Comparison of ENCODE assay signal across 2 cellular contexts in the genomic region with DNA sequence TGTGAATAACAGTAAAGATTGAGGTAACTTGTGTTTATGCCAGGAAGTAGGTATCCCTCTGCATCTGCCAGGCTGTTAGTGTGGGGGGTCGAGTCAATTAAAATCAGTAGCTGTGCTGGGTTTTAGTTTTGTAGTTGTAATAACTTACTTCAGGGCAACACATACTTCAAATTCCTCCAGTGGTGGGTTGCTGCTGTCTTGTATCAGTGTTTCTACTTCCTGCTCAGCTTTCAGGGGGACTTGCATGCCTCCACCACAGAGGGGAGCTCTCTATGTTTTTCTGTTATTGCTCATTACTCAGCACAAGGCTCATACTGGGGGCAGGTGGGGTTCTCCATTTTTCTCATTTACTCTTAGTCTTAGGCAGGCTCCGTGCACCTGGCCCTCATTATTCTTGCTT.
TF ChIP-seq lines count a peak whose summit lies in the region.

No MANE protein-coding gene starts in this region.

TF ChIP-seq in GM23338, 12 proteins besides CTCF, POLR2A, EP300 and RAD21 (continues in another document):
- TF ChIP-seq, protein P1, sequence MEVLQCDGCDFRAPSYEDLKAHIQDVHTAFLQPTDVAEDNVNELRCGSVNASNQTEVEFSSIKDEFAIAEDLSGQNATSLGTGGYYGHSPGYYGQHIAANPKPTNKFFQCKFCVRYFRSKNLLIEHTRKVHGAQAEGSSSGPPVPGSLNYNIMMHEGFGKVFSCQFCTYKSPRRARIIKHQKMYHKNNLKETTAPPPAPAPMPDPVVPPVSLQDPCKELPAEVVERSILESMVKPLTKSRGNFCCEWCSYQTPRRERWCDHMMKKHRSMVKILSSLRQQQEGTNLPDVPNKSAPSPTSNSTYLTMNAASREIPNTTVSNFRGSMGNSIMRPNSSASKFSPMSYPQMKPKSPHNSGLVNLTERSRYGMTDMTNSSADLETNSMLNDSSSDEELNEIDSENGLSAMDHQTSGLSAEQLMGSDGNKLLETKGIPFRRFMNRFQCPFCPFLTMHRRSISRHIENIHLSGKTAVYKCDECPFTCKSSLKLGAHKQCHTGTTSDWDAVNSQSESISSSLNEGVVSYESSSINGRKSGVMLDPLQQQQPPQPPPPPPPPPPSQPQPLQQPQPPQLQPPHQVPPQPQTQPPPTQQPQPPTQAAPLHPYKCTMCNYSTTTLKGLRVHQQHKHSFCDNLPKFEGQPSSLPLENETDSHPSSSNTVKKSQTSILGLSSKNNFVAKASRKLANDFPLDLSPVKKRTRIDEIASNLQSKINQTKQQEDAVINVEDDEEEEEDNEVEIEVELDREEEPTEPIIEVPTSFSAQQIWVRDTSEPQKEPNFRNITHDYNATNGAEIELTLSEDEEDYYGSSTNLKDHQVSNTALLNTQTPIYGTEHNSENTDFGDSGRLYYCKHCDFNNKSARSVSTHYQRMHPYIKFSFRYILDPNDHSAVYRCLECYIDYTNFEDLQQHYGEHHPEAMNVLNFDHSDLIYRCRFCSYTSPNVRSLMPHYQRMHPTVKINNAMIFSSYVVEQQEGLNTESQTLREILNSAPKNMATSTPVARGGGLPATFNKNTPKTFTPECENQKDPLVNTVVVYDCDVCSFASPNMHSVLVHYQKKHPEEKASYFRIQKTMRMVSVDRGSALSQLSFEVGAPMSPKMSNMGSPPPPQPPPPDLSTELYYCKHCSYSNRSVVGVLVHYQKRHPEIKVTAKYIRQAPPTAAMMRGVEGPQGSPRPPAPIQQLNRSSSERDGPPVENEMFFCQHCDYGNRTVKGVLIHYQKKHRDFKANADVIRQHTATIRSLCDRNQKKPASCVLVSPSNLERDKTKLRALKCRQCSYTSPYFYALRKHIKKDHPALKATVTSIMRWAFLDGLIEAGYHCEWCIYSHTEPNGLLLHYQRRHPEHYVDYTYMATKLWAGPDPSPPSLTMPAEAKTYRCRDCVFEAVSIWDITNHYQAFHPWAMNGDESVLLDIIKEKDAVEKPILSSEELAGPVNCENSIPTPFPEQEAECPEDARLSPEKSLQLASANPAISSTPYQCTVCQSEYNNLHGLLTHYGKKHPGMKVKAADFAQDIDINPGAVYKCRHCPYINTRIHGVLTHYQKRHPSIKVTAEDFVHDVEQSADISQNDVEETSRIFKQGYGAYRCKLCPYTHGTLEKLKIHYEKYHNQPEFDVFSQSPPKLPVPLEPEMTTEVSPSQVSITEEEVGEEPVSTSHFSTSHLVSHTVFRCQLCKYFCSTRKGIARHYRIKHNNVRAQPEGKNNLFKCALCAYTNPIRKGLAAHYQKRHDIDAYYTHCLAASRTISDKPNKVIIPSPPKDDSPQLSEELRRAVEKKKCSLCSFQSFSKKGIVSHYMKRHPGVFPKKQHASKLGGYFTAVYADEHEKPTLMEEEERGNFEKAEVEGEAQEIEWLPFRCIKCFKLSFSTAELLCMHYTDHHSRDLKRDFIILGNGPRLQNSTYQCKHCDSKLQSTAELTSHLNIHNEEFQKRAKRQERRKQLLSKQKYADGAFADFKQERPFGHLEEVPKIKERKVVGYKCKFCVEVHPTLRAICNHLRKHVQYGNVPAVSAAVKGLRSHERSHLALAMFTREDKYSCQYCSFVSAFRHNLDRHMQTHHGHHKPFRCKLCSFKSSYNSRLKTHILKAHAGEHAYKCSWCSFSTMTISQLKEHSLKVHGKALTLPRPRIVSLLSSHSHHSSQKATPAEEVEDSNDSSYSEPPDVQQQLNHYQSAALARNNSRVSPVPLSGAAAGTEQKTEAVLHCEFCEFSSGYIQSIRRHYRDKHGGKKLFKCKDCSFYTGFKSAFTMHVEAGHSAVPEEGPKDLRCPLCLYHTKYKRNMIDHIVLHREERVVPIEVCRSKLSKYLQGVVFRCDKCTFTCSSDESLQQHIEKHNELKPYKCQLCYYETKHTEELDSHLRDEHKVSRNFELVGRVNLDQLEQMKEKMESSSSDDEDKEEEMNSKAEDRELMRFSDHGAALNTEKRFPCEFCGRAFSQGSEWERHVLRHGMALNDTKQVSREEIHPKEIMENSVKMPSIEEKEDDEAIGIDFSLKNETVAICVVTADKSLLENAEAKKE (CRISPR knock-in tag; IDR thresholded peaks at IDR 0.05) = no peak
- TF ChIP-seq STAT1 (IDR thresholded peaks at IDR 0.05; ENCODE audit: unreplicated experiment) (no peak), JUNB (IDR thresholded peaks at IDR 0.05; ENCODE audit: unreplicated experiment) (no peak), CREB1 (CRISPR knock-in tag; IDR thresholded peaks at IDR 0.05; ENCODE audit: low read depth) (no peak), EZH2phosphoT487 (IDR thresholded peaks at IDR 0.05; ENCODE audit: unreplicated experiment) (no peak), POLR2AphosphoS5 (IDR thresholded peaks at IDR 0.05; ENCODE audit: low read depth) (no peak), ZNF114 (CRISPR knock-in tag; IDR thresholded peaks at IDR 0.05) (no peak), NANOG (IDR thresholded peaks at IDR 0.05; ENCODE audit: borderline replicate concordance) (no peak)
- TF ChIP-seq, protein P2, sequence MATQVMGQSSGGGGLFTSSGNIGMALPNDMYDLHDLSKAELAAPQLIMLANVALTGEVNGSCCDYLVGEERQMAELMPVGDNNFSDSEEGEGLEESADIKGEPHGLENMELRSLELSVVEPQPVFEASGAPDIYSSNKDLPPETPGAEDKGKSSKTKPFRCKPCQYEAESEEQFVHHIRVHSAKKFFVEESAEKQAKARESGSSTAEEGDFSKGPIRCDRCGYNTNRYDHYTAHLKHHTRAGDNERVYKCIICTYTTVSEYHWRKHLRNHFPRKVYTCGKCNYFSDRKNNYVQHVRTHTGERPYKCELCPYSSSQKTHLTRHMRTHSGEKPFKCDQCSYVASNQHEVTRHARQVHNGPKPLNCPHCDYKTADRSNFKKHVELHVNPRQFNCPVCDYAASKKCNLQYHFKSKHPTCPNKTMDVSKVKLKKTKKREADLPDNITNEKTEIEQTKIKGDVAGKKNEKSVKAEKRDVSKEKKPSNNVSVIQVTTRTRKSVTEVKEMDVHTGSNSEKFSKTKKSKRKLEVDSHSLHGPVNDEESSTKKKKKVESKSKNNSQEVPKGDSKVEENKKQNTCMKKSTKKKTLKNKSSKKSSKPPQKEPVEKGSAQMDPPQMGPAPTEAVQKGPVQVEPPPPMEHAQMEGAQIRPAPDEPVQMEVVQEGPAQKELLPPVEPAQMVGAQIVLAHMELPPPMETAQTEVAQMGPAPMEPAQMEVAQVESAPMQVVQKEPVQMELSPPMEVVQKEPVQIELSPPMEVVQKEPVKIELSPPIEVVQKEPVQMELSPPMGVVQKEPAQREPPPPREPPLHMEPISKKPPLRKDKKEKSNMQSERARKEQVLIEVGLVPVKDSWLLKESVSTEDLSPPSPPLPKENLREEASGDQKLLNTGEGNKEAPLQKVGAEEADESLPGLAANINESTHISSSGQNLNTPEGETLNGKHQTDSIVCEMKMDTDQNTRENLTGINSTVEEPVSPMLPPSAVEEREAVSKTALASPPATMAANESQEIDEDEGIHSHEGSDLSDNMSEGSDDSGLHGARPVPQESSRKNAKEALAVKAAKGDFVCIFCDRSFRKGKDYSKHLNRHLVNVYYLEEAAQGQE (IDR thresholded peaks at IDR 0.05; ENCODE audit: unreplicated experiment) = no peak
- TF ChIP-seq, protein P3, sequence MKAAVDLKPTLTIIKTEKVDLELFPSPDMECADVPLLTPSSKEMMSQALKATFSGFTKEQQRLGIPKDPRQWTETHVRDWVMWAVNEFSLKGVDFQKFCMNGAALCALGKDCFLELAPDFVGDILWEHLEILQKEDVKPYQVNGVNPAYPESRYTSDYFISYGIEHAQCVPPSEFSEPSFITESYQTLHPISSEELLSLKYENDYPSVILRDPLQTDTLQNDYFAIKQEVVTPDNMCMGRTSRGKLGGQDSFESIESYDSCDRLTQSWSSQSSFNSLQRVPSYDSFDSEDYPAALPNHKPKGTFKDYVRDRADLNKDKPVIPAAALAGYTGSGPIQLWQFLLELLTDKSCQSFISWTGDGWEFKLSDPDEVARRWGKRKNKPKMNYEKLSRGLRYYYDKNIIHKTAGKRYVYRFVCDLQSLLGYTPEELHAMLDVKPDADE (IDR thresholded peaks at IDR 0.05) = no peak

TF ChIP-seq in K562, 482 proteins besides CTCF, POLR2A, EP300 and RAD21:
- TF ChIP-seq HNRNPL (IDR thresholded peaks at IDR 0.05; ENCODE audit: low read depth, low read length) (no peak), NFRKB (IDR thresholded peaks at IDR 0.05; ENCODE audit: low read depth) (no peak), NUFIP1 (IDR thresholded peaks at IDR 0.05; ENCODE audit: partially characterized antibody) (no peak), POU5F1 (IDR thresholded peaks at IDR 0.05; ENCODE audit: borderline replicate concordance, low read depth, low read length, partially characterized antibody) (no peak), CHD4 (IDR thresholded peaks at IDR 0.05; ENCODE audit: insufficient read depth, insufficient replicate concordance, low read depth, low read length, poor library complexity, severe bottlenecking) (no peak), MTA2 (IDR thresholded peaks at IDR 0.05; ENCODE audit: low read depth) (no peak), SRSF9 (IDR thresholded peaks at IDR 0.05; ENCODE audit: borderline replicate concordance, low read depth, low read length) (no peak), KLF16 (IDR thresholded peaks at IDR 0.05) (no peak), ZNF184 (CRISPR knock-in tag; IDR thresholded peaks at IDR 0.05) (no peak), PURB (CRISPR knock-in tag; IDR thresholded peaks at IDR 0.05; ENCODE audit: low read depth) (no peak), ZC3H4 (CRISPR knock-in tag; IDR thresholded peaks at IDR 0.05; ENCODE audit: borderline replicate concordance) (no peak), PHF21A (IDR thresholded peaks at IDR 0.05; ENCODE audit: borderline replicate concordance, low read depth) (no peak)
- TF ChIP-seq, protein P4, sequence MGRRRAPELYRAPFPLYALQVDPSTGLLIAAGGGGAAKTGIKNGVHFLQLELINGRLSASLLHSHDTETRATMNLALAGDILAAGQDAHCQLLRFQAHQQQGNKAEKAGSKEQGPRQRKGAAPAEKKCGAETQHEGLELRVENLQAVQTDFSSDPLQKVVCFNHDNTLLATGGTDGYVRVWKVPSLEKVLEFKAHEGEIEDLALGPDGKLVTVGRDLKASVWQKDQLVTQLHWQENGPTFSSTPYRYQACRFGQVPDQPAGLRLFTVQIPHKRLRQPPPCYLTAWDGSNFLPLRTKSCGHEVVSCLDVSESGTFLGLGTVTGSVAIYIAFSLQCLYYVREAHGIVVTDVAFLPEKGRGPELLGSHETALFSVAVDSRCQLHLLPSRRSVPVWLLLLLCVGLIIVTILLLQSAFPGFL (CRISPR knock-in tag; IDR thresholded peaks at IDR 0.05) = no peak
- TF ChIP-seq, protein P5, sequence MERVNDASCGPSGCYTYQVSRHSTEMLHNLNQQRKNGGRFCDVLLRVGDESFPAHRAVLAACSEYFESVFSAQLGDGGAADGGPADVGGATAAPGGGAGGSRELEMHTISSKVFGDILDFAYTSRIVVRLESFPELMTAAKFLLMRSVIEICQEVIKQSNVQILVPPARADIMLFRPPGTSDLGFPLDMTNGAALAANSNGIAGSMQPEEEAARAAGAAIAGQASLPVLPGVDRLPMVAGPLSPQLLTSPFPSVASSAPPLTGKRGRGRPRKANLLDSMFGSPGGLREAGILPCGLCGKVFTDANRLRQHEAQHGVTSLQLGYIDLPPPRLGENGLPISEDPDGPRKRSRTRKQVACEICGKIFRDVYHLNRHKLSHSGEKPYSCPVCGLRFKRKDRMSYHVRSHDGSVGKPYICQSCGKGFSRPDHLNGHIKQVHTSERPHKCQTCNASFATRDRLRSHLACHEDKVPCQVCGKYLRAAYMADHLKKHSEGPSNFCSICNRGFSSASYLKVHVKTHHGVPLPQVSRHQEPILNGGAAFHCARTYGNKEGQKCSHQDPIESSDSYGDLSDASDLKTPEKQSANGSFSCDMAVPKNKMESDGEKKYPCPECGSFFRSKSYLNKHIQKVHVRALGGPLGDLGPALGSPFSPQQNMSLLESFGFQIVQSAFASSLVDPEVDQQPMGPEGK (CRISPR knock-in tag; IDR thresholded peaks at IDR 0.05; ENCODE audit: borderline replicate concordance) = no peak
- TF ChIP-seq, protein P6, sequence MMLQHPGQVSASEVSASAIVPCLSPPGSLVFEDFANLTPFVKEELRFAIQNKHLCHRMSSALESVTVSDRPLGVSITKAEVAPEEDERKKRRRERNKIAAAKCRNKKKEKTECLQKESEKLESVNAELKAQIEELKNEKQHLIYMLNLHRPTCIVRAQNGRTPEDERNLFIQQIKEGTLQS (IDR thresholded peaks at IDR 0.05) = no peak
- TF ChIP-seq, protein P6 (CRISPR knock-in tag; conservative IDR thresholded peaks at IDR 0.05) = no peak
